Comparison of ENCODE assay signal across 18 cellular contexts in genomic region chr7:151717918-151718317, GRCh38.
"Had no signal": no experiment of that assay in that cellular context is flagged by ENCODE, and none has a peak within 500 bp of the region (broad histone marks: within the 10 kb centered on the region; RNA-seq: fewer than 3 reads in every experiment).

No MANE protein-coding gene starts in this region.

- DNase-seq: activated CD4-positive, alpha-beta T cell treated with anti-CD3 and anti-CD28 coated beads, Interleukin-2, amount 50 U/mL, for 4 hours; activated naive CD4-positive, alpha-beta T cell; activated naive CD8-positive, alpha-beta T cell treated with anti-CD3 and anti-CD28 coated beads for 36 hours; amniotic stem cell; central memory CD4-positive, alpha-beta T cell; erythroblast; foreskin melanocyte; glutamatergic neuron; stimulated activated CD4-positive, alpha-beta T cell treated with anti-CD3 and anti-CD28 coated beads, Interleukin-12 subunit alpha, Interleukin-12 subunit beta, amount 100 ng/mL, for 4 hours; stimulated activated CD4-positive, alpha-beta T cell treated with anti-CD3 and anti-CD28 coated beads, Interleukin-2, amount 100 ng/mL, for 24 hours; stimulated activated naive CD8-positive, alpha-beta T cell treated with anti-CD3 and anti-CD28 coated beads, Interleukin-15, amount 100 ng/mL, for 72 hours; SW 1271; T-helper 2 cell had no signal

- ATAC-seq: activated T-helper 17 cell treated with anti-CD3 and anti-CD28 coated beads, Interleukin-2, amount 50 U/mL, for 72 hours; natural killer cell treated with Interleukin-12 subunit alpha and Interleukin-12 subunit beta and Interleukin-15 and Interleukin-18, amount 100 ng/mL, for 72 hours; stimulated activated naive CD8-positive, alpha-beta T cell treated with anti-CD3 and anti-CD28 coated beads, Interleukin-15, amount 100 ng/mL, for 72 hours had no signal

- H3K36me3 ChIP-seq: colonic mucosa, lower lobe of right lung, thoracic aorta had no signal

- H3K4me3 ChIP-seq: colonic mucosa, lower lobe of right lung, thoracic aorta had no signal

- H3K9me3 ChIP-seq: colonic mucosa, lower lobe of right lung, thoracic aorta had no signal

- H3K27me3 ChIP-seq: colonic mucosa had no signal

- H3K4me1 ChIP-seq: colonic mucosa had no signal

- H3K27ac ChIP-seq: colonic mucosa, thoracic aorta had no signal
